ENCODE assay signal across 1 cellular context in the genomic region with DNA sequence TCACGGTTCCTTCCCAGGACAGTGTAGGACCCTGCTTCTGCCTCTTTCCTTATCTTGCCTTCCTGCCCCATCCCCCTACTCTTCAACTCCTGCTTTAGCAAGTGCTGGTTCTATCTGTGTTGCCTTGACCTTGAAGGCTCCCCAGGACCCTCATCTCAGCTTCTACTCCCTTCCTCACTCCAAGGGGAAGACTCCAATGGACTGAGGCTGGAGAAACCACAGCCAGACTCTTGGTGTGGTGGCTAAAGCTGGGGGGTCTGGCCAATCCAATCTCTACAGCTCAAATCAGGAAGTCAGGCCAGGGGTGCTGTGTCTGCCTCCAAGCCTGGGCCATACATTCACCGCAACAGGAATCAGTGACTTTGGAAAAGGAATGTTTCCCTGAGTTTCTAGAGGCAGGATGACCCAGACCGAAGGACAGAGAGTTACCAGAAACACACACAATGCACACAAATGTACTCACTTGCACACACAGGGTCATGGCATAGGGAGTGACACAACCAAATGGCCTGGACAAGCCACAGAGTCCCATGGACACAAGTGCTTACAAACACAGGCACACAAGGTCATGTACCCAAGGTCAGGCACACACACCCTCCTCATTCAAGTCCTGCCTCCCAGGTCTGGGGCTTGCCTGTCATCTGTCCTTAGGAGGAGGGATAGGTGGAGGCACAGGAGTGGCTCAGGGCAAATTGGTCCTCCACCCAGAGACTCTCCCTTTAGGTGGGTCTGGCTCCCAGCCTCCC.
TF ChIP-seq lines count a peak whose summit lies in the region.

No MANE protein-coding gene starts in this region.

TF ChIP-seq in HepG2, 621 proteins besides CTCF, POLR2A, EP300 and RAD21 (continued from another document and continues in another):
- TF ChIP-seq ZNF30 (CRISPR knock-in tag; IDR thresholded peaks at IDR 0.05) (no peak), ZNF816 (CRISPR knock-in tag; IDR thresholded peaks at IDR 0.05; ENCODE audit: borderline replicate concordance) (no peak), FOXC1 (CRISPR knock-in tag; IDR thresholded peaks at IDR 0.05; ENCODE audit: borderline replicate concordance) (0 out of 2 replicates have a peak, but pooled peaks have one; percentile 34), RFX5 (IDR thresholded peaks at IDR 0.05; ENCODE audit: low read depth, low read length) (no peak), ZMYM4 (CRISPR knock-in tag; IDR thresholded peaks at IDR 0.05) (peak; percentile 55; the same call in 1 of the 2 replicates), TEAD2 (CRISPR knock-in tag; IDR thresholded peaks at IDR 0.05) (no peak), GLI4 (CRISPR knock-in tag; IDR thresholded peaks at IDR 0.05; ENCODE audit: borderline replicate concordance) (no peak), SP2 (CRISPR knock-in tag; IDR thresholded peaks at IDR 0.05) (no peak), ZBTB3 (CRISPR knock-in tag; IDR thresholded peaks at IDR 0.05; ENCODE audit: borderline replicate concordance, low read depth) (no peak), SALL2 (CRISPR knock-in tag; IDR thresholded peaks at IDR 0.05) (peak; percentile 76; the same call in 1 of the 2 replicates), ZNF44 (CRISPR knock-in tag; IDR thresholded peaks at IDR 0.05) (no peak), SALL1 (CRISPR knock-in tag; IDR thresholded peaks at IDR 0.05) (peak; percentile 50; the same call in 1 of the 2 replicates), IKZF4 (CRISPR knock-in tag; IDR thresholded peaks at IDR 0.05; ENCODE audit: borderline replicate concordance, low read depth, not compliant biosample characterization) (peak; percentile 67), DNMT1 (CRISPR knock-in tag; IDR thresholded peaks at IDR 0.05) (0 out of 2 replicates have a peak, but pooled peaks have one; percentile 41), MED1 (CRISPR knock-in tag; IDR thresholded peaks at IDR 0.05) (peak; percentile 41), HDAC2 (CRISPR knock-in tag; IDR thresholded peaks at IDR 0.05) (peak; percentile 49; the same call in 1 of the 2 replicates), SMARCC2 (IDR thresholded peaks at IDR 0.05) (no peak), ZFX (CRISPR knock-in tag; IDR thresholded peaks at IDR 0.05; ENCODE audit: low read depth) (peak; percentile 64), MXI1 (IDR thresholded peaks at IDR 0.05; ENCODE audit: borderline replicate concordance, low read depth, low read length) (0 out of 3 replicates have a peak, but pooled peaks have one; percentile 29), NFKBIZ (CRISPR knock-in tag; IDR thresholded peaks at IDR 0.05) (no peak), ZNF547 (CRISPR knock-in tag; IDR thresholded peaks at IDR 0.05) (peak; percentile 47; the same call in 1 of the 2 replicates), ZKSCAN5 (CRISPR knock-in tag; IDR thresholded peaks at IDR 0.05) (no peak), RXRA (CRISPR knock-in tag; IDR thresholded peaks at IDR 0.05) (peak; percentile 69; the same call in 1 of the 2 replicates), HNF4A (CRISPR knock-in tag; IDR thresholded peaks at IDR 0.05) (peak; percentile 66), BCL3 (CRISPR knock-in tag; IDR thresholded peaks at IDR 0.05) (peak; percentile 66; the same call in 1 of the 2 replicates), HIC2 (CRISPR knock-in tag; IDR thresholded peaks at IDR 0.05; ENCODE audit: low read depth) (peak; percentile 60), ZFP41 (CRISPR knock-in tag; IDR thresholded peaks at IDR 0.05; ENCODE audit: borderline replicate concordance) (peak; percentile 8; the same call in 1 of the 2 replicates), MAX (IDR thresholded peaks at IDR 0.05) (peak; percentile 65; the same call in 1 of the 2 replicates), ZNF496 (CRISPR knock-in tag; IDR thresholded peaks at IDR 0.05; ENCODE audit: insufficient replicate concordance) (no peak), ZNF256 (CRISPR knock-in tag; conservative IDR thresholded peaks at IDR 0.05) (no peak), DR1 (CRISPR knock-in tag; IDR thresholded peaks at IDR 0.05) (no peak), ZNF644 (CRISPR knock-in tag; IDR thresholded peaks at IDR 0.05; ENCODE audit: low read depth) (peak; percentile 81; the same call in 1 of the 2 replicates), FOXK1 (CRISPR knock-in tag; IDR thresholded peaks at IDR 0.05; ENCODE audit: borderline replicate concordance, low read depth) (no peak; the same call in 1 of the 2 replicates), MIER3 (CRISPR knock-in tag; IDR thresholded peaks at IDR 0.05; ENCODE audit: borderline replicate concordance) (0 out of 2 replicates have a peak, but pooled peaks have one; percentile 32), MNT (IDR thresholded peaks at IDR 0.05) (no peak), RFX3 (CRISPR knock-in tag; IDR thresholded peaks at IDR 0.05) (no peak), NR3C1 (CRISPR knock-in tag; IDR thresholded peaks at IDR 0.05) (no peak), POLR2AphosphoS5 (IDR thresholded peaks at IDR 0.05; ENCODE audit: low read depth, low read length) (peak; percentile 43; the same call in 1 of the 2 replicates), NFYB (CRISPR knock-in tag; IDR thresholded peaks at IDR 0.05) (no peak), ZBTB14 (CRISPR knock-in tag; IDR thresholded peaks at IDR 0.05) (no peak)
- TF ChIP-seq, protein P1, sequence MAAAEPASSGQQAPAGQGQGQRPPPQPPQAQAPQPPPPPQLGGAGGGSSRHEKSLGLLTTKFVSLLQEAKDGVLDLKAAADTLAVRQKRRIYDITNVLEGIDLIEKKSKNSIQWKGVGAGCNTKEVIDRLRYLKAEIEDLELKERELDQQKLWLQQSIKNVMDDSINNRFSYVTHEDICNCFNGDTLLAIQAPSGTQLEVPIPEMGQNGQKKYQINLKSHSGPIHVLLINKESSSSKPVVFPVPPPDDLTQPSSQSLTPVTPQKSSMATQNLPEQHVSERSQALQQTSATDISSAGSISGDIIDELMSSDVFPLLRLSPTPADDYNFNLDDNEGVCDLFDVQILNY (CRISPR knock-in tag; conservative IDR thresholded peaks at IDR 0.05), result no peak
- TF ChIP-seq, protein P2, sequence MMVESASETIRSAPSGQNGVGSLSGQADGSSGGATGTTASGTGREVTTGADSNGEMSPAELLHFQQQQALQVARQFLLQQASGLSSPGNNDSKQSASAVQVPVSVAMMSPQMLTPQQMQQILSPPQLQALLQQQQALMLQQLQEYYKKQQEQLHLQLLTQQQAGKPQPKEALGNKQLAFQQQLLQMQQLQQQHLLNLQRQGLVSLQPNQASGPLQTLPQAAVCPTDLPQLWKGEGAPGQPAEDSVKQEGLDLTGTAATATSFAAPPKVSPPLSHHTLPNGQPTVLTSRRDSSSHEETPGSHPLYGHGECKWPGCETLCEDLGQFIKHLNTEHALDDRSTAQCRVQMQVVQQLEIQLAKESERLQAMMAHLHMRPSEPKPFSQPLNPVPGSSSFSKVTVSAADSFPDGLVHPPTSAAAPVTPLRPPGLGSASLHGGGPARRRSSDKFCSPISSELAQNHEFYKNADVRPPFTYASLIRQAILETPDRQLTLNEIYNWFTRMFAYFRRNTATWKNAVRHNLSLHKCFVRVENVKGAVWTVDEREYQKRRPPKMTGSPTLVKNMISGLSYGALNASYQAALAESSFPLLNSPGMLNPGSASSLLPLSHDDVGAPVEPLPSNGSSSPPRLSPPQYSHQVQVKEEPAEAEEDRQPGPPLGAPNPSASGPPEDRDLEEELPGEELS (CRISPR knock-in tag; IDR thresholded peaks at IDR 0.05), result peak; percentile 76
- TF ChIP-seq, protein P3, sequence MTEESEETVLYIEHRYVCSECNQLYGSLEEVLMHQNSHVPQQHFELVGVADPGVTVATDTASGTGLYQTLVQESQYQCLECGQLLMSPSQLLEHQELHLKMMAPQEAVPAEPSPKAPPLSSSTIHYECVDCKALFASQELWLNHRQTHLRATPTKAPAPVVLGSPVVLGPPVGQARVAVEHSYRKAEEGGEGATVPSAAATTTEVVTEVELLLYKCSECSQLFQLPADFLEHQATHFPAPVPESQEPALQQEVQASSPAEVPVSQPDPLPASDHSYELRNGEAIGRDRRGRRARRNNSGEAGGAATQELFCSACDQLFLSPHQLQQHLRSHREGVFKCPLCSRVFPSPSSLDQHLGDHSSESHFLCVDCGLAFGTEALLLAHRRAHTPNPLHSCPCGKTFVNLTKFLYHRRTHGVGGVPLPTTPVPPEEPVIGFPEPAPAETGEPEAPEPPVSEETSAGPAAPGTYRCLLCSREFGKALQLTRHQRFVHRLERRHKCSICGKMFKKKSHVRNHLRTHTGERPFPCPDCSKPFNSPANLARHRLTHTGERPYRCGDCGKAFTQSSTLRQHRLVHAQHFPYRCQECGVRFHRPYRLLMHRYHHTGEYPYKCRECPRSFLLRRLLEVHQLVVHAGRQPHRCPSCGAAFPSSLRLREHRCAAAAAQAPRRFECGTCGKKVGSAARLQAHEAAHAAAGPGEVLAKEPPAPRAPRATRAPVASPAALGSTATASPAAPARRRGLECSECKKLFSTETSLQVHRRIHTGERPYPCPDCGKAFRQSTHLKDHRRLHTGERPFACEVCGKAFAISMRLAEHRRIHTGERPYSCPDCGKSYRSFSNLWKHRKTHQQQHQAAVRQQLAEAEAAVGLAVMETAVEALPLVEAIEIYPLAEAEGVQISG (CRISPR knock-in tag; IDR thresholded peaks at IDR 0.05), result 0 out of 2 replicates have a peak, but pooled peaks have one; percentile 34
- TF ChIP-seq, protein P4, sequence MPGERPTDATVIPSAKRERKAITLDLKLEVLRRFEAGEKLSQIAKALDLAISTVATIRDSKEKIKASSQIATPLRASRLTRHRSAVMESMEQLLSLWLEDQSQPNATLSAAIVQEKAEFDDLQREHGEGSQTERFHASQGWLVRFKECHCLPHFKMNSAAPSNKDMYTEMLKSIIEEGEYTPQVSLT (CRISPR knock-in tag; IDR thresholded peaks at IDR 0.05; ENCODE audit: borderline replicate concordance, low read depth), result no peak
- TF ChIP-seq, protein P5, sequence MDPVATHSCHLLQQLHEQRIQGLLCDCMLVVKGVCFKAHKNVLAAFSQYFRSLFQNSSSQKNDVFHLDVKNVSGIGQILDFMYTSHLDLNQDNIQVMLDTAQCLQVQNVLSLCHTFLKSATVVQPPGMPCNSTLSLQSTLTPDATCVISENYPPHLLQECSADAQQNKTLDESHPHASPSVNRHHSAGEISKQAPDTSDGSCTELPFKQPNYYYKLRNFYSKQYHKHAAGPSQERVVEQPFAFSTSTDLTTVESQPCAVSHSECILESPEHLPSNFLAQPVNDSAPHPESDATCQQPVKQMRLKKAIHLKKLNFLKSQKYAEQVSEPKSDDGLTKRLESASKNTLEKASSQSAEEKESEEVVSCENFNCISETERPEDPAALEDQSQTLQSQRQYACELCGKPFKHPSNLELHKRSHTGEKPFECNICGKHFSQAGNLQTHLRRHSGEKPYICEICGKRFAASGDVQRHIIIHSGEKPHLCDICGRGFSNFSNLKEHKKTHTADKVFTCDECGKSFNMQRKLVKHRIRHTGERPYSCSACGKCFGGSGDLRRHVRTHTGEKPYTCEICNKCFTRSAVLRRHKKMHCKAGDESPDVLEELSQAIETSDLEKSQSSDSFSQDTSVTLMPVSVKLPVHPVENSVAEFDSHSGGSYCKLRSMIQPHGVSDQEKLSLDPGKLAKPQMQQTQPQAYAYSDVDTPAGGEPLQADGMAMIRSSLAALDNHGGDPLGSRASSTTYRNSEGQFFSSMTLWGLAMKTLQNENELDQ (CRISPR knock-in tag; IDR thresholded peaks at IDR 0.05; ENCODE audit: borderline replicate concordance), result 0 out of 2 replicates have a peak, but pooled peaks have one; percentile 8
